1 cellular context compared by ENCODE assay signal in genomic region chr5:163463063-163463435, GRCh38.
TF ChIP-seq lines count a peak whose summit lies in the region.

No MANE protein-coding gene starts in this region.

TF ChIP-seq in K562, 482 proteins besides CTCF, POLR2A, EP300 and RAD21:
- TF ChIP-seq KAT8 (IDR thresholded peaks at IDR 0.05; ENCODE audit: low read depth), result peak; percentile 7; the same call in 1 of the 2 replicates
- no peak for TF ChIP-seq ZNF444 (CRISPR knock-in tag; IDR thresholded peaks at IDR 0.05)
